12 cellular contexts compared by ENCODE assay signal in the genomic region with DNA sequence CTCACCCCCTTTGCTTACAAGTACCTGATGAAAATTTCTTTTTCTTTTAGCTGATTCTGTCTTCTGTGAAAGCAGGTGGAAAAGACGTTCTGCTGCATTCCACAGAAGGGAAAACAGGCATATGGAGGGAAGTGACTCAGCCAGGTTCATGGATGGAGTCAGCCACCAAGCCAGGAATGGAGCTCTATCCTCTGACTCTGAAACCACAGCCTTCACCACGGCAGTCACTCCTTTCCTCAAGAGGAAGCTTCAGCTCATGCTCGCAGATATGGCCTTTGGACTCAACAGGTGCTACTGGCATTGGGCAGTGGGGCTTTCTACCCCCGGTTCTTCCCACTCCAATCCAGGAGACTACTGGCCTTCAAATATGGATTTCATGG. TPM values are rescaled to one million over a fixed set of nuclear protein-coding genes. Genes with fewer than 3 reads are reported as not detected.
DNase-seq lines count a peak whose midpoint lies in the region; ATAC-seq, FAIRE-seq and TF ChIP-seq lines count a peak whose summit lies in the region.
"Had no signal": no experiment of that assay in that cellular context is flagged by ENCODE, and none has a peak within 500 bp of the region (broad histone marks: within the 10 kb centered on the region; RNA-seq: fewer than 3 reads in every experiment).

No MANE protein-coding gene starts in this region.

- DNase-seq in Caki2 (ENCODE audit: low read depth) (peak; percentile 51), MV-4-11 (lab: John Stamatoyannopoulos, UW) (peak; percentile 53), dedifferentiated amniotic fluid mesenchymal stem cell (ENCODE audit: extremely low spot score) (peak; percentile 48), pancreas (peak in 3 of 6 donors; percentile 30 to 59 (median 41)), SKM-1 (lab: John Stamatoyannopoulos, UW; ENCODE audit: unreplicated experiment) (no peak), NCI-H2196 (lab: John Stamatoyannopoulos, UW; ENCODE audit: unreplicated experiment) (no peak)
- no peak for DNase-seq in naive thymus-derived CD8-positive, alpha-beta T cell
- DNase-seq: activated naive CD8-positive, alpha-beta T cell treated with anti-CD3 and anti-CD28 coated beads, Interleukin-2, amount 10 ng/mL, durations not matched to agents 7 days and 5 days; DMS79; NCI-H2171 treated with DMSO at 0.1 percent for 48 hours had no signal

- no peak for TF ChIP-seq CTCF in pancreas (IDR thresholded peaks at IDR 0.05)

- no peak overlapping the region for H3K27ac Mint-ChIP-seq in naive thymus-derived CD8-positive, alpha-beta T cell
- H3K27ac Mint-ChIP-seq: activated naive CD8-positive, alpha-beta T cell treated with anti-CD3 and anti-CD28 coated beads, Interleukin-2, amount 10 ng/mL, durations not matched to agents 7 days and 5 days had no signal

- ATAC-seq in pancreas, result peak; percentile 87 to 89 (median 88)
- no peak for ATAC-seq in naive thymus-derived CD8-positive, alpha-beta T cell
- no peak for ATAC-seq in HG03159 (IDR thresholded peaks at IDR 0.05; ENCODE audit: unreplicated experiment)

- intact Hi-C loops in pancreas (cut with DNase I), result no loop called here

- H3K27ac ChIP-seq in pancreas, result peak overlapping the region in 2 of 4 donors; percentile 24 to 25
- H3K27ac ChIP-seq: parathyroid adenoma had no signal

- no peaks in the 10 kb centered on the region for H3K9me3 ChIP-seq in pancreas

- H3K36me3 ChIP-seq in pancreas, result no peaks in the 10 kb centered on the region

- H3K4me1 ChIP-seq in pancreas, result peaks cover 0 to 17% (median 4%) of the 10 kb centered on the region in 3 donors
- H3K4me1 ChIP-seq: parathyroid adenoma had no signal

- no peak overlapping the region for H3K4me3 Mint-ChIP-seq in naive thymus-derived CD8-positive, alpha-beta T cell
- H3K4me3 Mint-ChIP-seq: activated naive CD8-positive, alpha-beta T cell treated with anti-CD3 and anti-CD28 coated beads, Interleukin-2, amount 10 ng/mL, durations not matched to agents 7 days and 5 days had no signal

- 28 to 40% methylated on average over 4 of the region's 4 CpGs for WGBS in pancreas, 2 donors

- H3K4me1 Mint-ChIP-seq in naive thymus-derived CD8-positive, alpha-beta T cell, result peaks cover 0 to 4% (median 0%) of the 10 kb centered on the region in 4 donors

- in situ Hi-C loops in Caki2 (cut with HindIII; ENCODE audit: low pct_unique_long_range_greater_than_20kb, low sequenced_read_pairs), result no loop called here

- H3K4me3 ChIP-seq in pancreas, result no peak overlapping the region

- H3K27me3 ChIP-seq in pancreas, result no peaks in the 10 kb centered on the region

- H3K27me3 Mint-ChIP-seq in naive thymus-derived CD8-positive, alpha-beta T cell, result peaks cover 6 to 19% (median 12%) of the 10 kb centered on the region in 5 donors

- H3K9me3 Mint-ChIP-seq in naive thymus-derived CD8-positive, alpha-beta T cell, result no peaks in the 10 kb centered on the region
- H3K9me3 Mint-ChIP-seq: activated naive CD8-positive, alpha-beta T cell treated with anti-CD3 and anti-CD28 coated beads, Interleukin-2, amount 10 ng/mL, durations not matched to agents 7 days and 5 days had no signal

- POLR2A ChIA-PET in naive thymus-derived CD8-positive, alpha-beta T cell (lab: Charles Lee), result no interaction called here

- FAIRE-seq in pancreas (lab: Jason Lieb, UNC), result no peak

- peaks cover 0 to 2% (median 0%) of the 10 kb centered on the region in 3 donors for H3K36me3 Mint-ChIP-seq in naive thymus-derived CD8-positive, alpha-beta T cell
- H3K36me3 Mint-ChIP-seq: activated naive CD8-positive, alpha-beta T cell treated with anti-CD3 and anti-CD28 coated beads, Interleukin-2, amount 10 ng/mL, durations not matched to agents 7 days and 5 days had no signal

RNA-seq across cellular contexts. Expression of a gene that starts 11.5 kb away (rescaled TPM):
- total RNA-seq in Caki2 (2014; rRNA removed; shearing (Covaris generic); ENCODE audit: low replicate concordance), result 27.6 and 31.4 TPM in 2 replicates
- total RNA-seq in pancreas, result 10 to 100 TPM in 2 of 6 donors, 1 to 10 TPM in 4; 1.5 to 16.3 (median 3.6) TPM
- polyA plus RNA-seq in pancreas, result 1 to 10 TPM; 3.0 to 6.4 TPM
- under 1 TPM; 0.26 to 0.30 TPM for total RNA-seq in naive thymus-derived CD8-positive, alpha-beta T cell
- polyA plus RNA-seq in naive thymus-derived CD8-positive, alpha-beta T cell, result not detected

RNA-seq across cellular contexts. Expression of a gene that starts 25.0 kb away (rescaled TPM):
- total RNA-seq in Caki2 (2014; rRNA removed; shearing (Covaris generic); ENCODE audit: low replicate concordance), result 20.1 and 22.2 TPM in 2 replicates
- 10 to 100 TPM in 1 of 6 donors, 1 to 10 TPM in 5; 5.3 to 10.5 (median 7.6) TPM for total RNA-seq in pancreas
- polyA plus RNA-seq in pancreas, result 10 to 100 TPM in 1 of 2 donors, 1 to 10 TPM in 1; 9.0 to 18.4 TPM
- 10 to 100 TPM; 60.4 to 61.7 TPM for total RNA-seq in naive thymus-derived CD8-positive, alpha-beta T cell
- polyA plus RNA-seq in naive thymus-derived CD8-positive, alpha-beta T cell, result 1 to 10 TPM; 4.6 to 6.7 (median 5.1) TPM

Comparison
In these comparisons a context has a peak if more than half of its experiments do, and no peak if none do; other contexts are left out.
1. DNase-seq: peak in Caki2 (single experiment), MV-4-11 (single experiment) and dedifferentiated amniotic fluid mesenchymal stem cell (single experiment); none in naive thymus-derived CD8-positive, alpha-beta T cell (0 of 10), SKM-1 (single experiment) and NCI-H2196 (single experiment).
2. ATAC-seq: peak in pancreas (4 of 4); none in naive thymus-derived CD8-positive, alpha-beta T cell (0 of 2) and HG03159 (single experiment).